35 cellular contexts compared by ENCODE assay signal in the genomic region with DNA sequence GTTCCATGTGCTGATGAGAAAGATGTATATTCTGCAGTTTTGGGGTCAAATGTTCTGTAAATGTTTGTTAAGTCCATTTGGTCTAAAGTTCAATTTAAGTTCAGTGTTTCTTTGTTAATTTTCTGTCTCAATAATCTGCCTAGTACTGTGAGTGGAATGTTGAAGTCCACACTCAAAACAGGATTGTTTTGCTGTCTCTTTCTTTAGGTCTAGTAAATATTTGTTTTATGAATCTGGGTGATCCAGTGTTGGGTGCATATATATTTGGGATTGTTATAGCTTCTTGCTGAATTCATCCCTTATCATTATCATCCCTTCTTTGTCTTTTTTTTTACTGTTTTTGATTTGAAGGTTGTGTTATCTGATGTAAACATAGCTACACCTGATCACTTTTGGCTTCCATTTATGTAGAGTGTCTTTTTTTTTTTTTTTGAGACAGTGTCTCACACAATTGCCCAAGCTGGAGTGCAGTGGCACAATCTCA.
"Had no signal": no experiment of that assay in that cellular context is flagged by ENCODE, and none has a peak within 500 bp of the region (broad histone marks: within the 10 kb centered on the region; RNA-seq: fewer than 3 reads in every experiment).

No MANE protein-coding gene starts in this region.

- H3K9me3 Mint-ChIP-seq: activated B cell treated with CpG ODN at 0.5 μM for 24 hours; activated naive CD4-positive, alpha-beta T cell treated with anti-CD3 and anti-CD28 coated beads, Interleukin-2, amount 50 U/mL, for 72 hours; T-helper 1 cell treated with Interleukin-12 subunit alpha and Interleukin-12 subunit beta and Interleukin-4 antibody, amounts not matched to agents 30 μg/mL and 1 μg/mL, for 36 hours; T-helper 2 cell treated with Interferon-gamma antibody and Interleukin-4, amounts not matched to agents 5 μg/mL and 100 μg/mL, for 36 hours had no signal

- H3K4me1 ChIP-seq: adrenal gland, body of pancreas, breast epithelium had no signal

- H3K4me1 Mint-ChIP-seq: activated B cell treated with CpG ODN at 0.5 μM for 24 hours; activated naive CD8-positive, alpha-beta T cell treated with anti-CD3 and anti-CD28 coated beads for 36 hours; activated T-helper 17 cell treated with anti-CD3 and anti-CD28 coated beads, Interleukin-2, amount 50 U/mL, for 72 hours had no signal

- H3K9me3 ChIP-seq: body of pancreas had no signal

- DNase-seq: activated B cell treated with CpG ODN at 0.5 μM for 24 hours; activated CD4-positive, alpha-beta memory T cell treated with anti-CD3 and anti-CD28 coated beads for 36 hours; activated CD4-positive, alpha-beta T cell treated with anti-CD3 and anti-CD28 coated beads for 4 hours; activated CD4-positive, alpha-beta T cell treated with anti-CD3 and anti-CD28 coated beads, Interleukin-2, amount 10 ng/mL, durations not matched to agents 24 days and 14 days; activated CD4-positive, alpha-beta T cell treated with anti-CD3 and anti-CD28 coated beads, Interleukin-2, amount 50 U/mL, for 1 hour; activated CD4-positive, alpha-beta T cell treated with anti-CD3 and anti-CD28 coated beads, Interleukin-2, amount 50 U/mL, for 4 hours; activated CD4-positive, CD25-positive, alpha-beta regulatory T cell treated with anti-CD3 and anti-CD28 coated beads, Interleukin-2, amount 50 U/mL, for 72 hours; activated CD8-positive, alpha-beta memory T cell treated with anti-CD3 and anti-CD28 coated beads, Interleukin-2, amount 50 U/mL, for 4 hours; activated CD8-positive, alpha-beta T cell treated with anti-CD3 and anti-CD28 coated beads for 36 hours; activated effector memory CD4-positive, alpha-beta T cell treated with anti-CD3 and anti-CD28 coated beads, Interleukin-2, amount 50 U/mL, for 16 hours; activated gamma-delta T cell treated with Interleukin-2 at 50 U/mL for 16 hours; activated naive CD4-positive, alpha-beta T cell; activated naive CD4-positive, alpha-beta T cell treated with anti-CD3 and anti-CD28 coated beads for 36 hours; activated naive CD4-positive, alpha-beta T cell treated with anti-CD3 and anti-CD28 coated beads, Interleukin-2, amount 50 U/mL, for 16 hours; activated naive CD8-positive, alpha-beta T cell treated with anti-CD3 and anti-CD28 coated beads for 36 hours; activated T-cell treated with anti-CD3 and anti-CD28 coated beads for 4 hours; activated T-cell treated with anti-CD3 and anti-CD28 coated beads, Interleukin-2, amount 50 U/mL, for 1 hour; activated T-cell treated with anti-CD3 and anti-CD28 coated beads, Interleukin-2, amount 50 U/mL, for 48 hours; adrenal gland; amniotic stem cell; aorta; body of pancreas; brain microvascular endothelial cell; central memory CD4-positive, alpha-beta T cell; T-helper 1 cell; T-helper 2 cell; T-helper 9 cell had no signal

- H3K36me3 ChIP-seq: brain microvascular endothelial cell, breast epithelium had no signal

- H3K27ac ChIP-seq: adrenal gland, body of pancreas, brain microvascular endothelial cell, breast epithelium, VCaP had no signal

- H3K27me3 Mint-ChIP-seq: activated B cell treated with CpG ODN at 0.5 μM for 24 hours; activated CD4-positive, alpha-beta memory T cell treated with anti-CD3 and anti-CD28 coated beads for 36 hours; activated CD4-positive, alpha-beta T cell treated with anti-CD3 and anti-CD28 coated beads, Interleukin-2, amount 10 ng/mL, durations not matched to agents 24 days and 14 days; activated CD8-positive, alpha-beta T cell treated with anti-CD3 and anti-CD28 coated beads for 36 hours; activated naive CD8-positive, alpha-beta T cell treated with anti-CD3 and anti-CD28 coated beads for 36 hours; activated T-helper 17 cell treated with anti-CD3 and anti-CD28 coated beads, Interleukin-2, amount 50 U/mL, for 72 hours had no signal

- ATAC-seq: activated CD8-positive, alpha-beta T cell treated with anti-CD3 and anti-CD28 coated beads for 36 hours; activated naive CD4-positive, alpha-beta T cell treated with anti-CD3 and anti-CD28 coated beads, Interleukin-2, amount 50 U/mL, for 72 hours; activated T-helper 17 cell treated with anti-CD3 and anti-CD28 coated beads, Interleukin-2, amount 50 U/mL, for 72 hours; body of pancreas had no signal

- H3K4me3 Mint-ChIP-seq: activated B cell treated with CpG ODN at 0.5 μM for 24 hours; activated CD4-positive, alpha-beta memory T cell treated with anti-CD3 and anti-CD28 coated beads for 36 hours; activated CD4-positive, alpha-beta T cell treated with anti-CD3 and anti-CD28 coated beads, Interleukin-2, amount 10 ng/mL, durations not matched to agents 24 days and 14 days; activated CD8-positive, alpha-beta T cell treated with anti-CD3 and anti-CD28 coated beads for 36 hours; activated naive CD4-positive, alpha-beta T cell treated with anti-CD3 and anti-CD28 coated beads for 36 hours; activated naive CD8-positive, alpha-beta T cell treated with anti-CD3 and anti-CD28 coated beads for 36 hours; activated T-helper 1 cell treated with anti-CD3 and anti-CD28 coated beads, Interleukin-12 subunit alpha, Interleukin-12 subunit beta, Interleukin-2, Interleukin-4 antibody, amounts not matched to agents 30 ng/mL and 10 ng/mL and 1 ng/mL, durations not matched to agents 14 hours and 24 hours and 36 hours; activated T-helper 17 cell treated with anti-CD3 and anti-CD28 coated beads, Interleukin-2, amount 50 U/mL, for 72 hours; T-helper 1 cell treated with Interleukin-12 subunit alpha and Interleukin-12 subunit beta and Interleukin-4 antibody, amounts not matched to agents 30 μg/mL and 1 μg/mL, for 36 hours; T-helper 2 cell treated with Interferon-gamma antibody and Interleukin-4, amounts not matched to agents 5 μg/mL and 100 μg/mL, for 36 hours had no signal

- H3K27ac Mint-ChIP-seq: activated B cell treated with CpG ODN at 0.5 μM for 24 hours; activated CD4-positive, alpha-beta memory T cell treated with anti-CD3 and anti-CD28 coated beads for 36 hours; activated CD4-positive, alpha-beta T cell treated with anti-CD3 and anti-CD28 coated beads, Interleukin-2, amount 10 ng/mL, durations not matched to agents 24 days and 14 days; activated naive CD4-positive, alpha-beta T cell treated with anti-CD3 and anti-CD28 coated beads for 36 hours; activated naive CD4-positive, alpha-beta T cell treated with anti-CD3 and anti-CD28 coated beads, Interleukin-2, amount 50 U/mL, for 72 hours; activated naive CD8-positive, alpha-beta T cell treated with anti-CD3 and anti-CD28 coated beads for 36 hours; activated T-helper 1 cell treated with anti-CD3 and anti-CD28 coated beads, Interleukin-12 subunit alpha, Interleukin-12 subunit beta, Interleukin-2, Interleukin-4 antibody, amounts not matched to agents 30 ng/mL and 10 ng/mL and 1 ng/mL, durations not matched to agents 14 hours and 24 hours and 36 hours; activated T-helper 17 cell treated with anti-CD3 and anti-CD28 coated beads, Interleukin-2, amount 50 U/mL, for 72 hours; T-helper 1 cell treated with Interleukin-12 subunit alpha and Interleukin-12 subunit beta and Interleukin-4 antibody, amounts not matched to agents 30 μg/mL and 1 μg/mL, for 36 hours; T-helper 2 cell treated with Interferon-gamma antibody and Interleukin-4, amounts not matched to agents 5 μg/mL and 100 μg/mL, for 36 hours had no signal

- FAIRE-seq: TTC549 had no signal

- H3K27me3 ChIP-seq: adrenal gland, body of pancreas, brain microvascular endothelial cell, breast epithelium had no signal

- H3K4me3 ChIP-seq: adrenal gland, body of pancreas, breast epithelium had no signal
